Comparison of ENCODE assay signal across 27 cellular contexts in genomic region chr4:81806485-81806884, GRCh38.
"Had no signal": no experiment of that assay in that cellular context is flagged by ENCODE, and none has a peak within 500 bp of the region (broad histone marks: within the 10 kb centered on the region; RNA-seq: fewer than 3 reads in every experiment).

No MANE protein-coding gene starts in this region.

- H3K27ac ChIP-seq: esophagus squamous epithelium, left ventricle myocardium inferior, lower lobe of right lung, prostate gland, right atrium auricular region, suprapubic skin, transverse colon, upper lobe of right lung, uterus had no signal

- H3K4me3 ChIP-seq: esophagus squamous epithelium, left ventricle myocardium inferior, lower lobe of right lung, prostate gland, right atrium auricular region, smooth muscle cell, suprapubic skin, transverse colon, upper lobe of right lung, uterus had no signal

- ATAC-seq: left colon; lower lobe of right lung; naive thymus-derived CD8-positive, alpha-beta T cell; sciatic nerve; stimulated activated naive CD8-positive, alpha-beta T cell treated with anti-CD3 and anti-CD28 coated beads, Interleukin-15, amount 100 ng/mL, for 72 hours; upper lobe of right lung had no signal

- H3K27me3 ChIP-seq: esophagus squamous epithelium, right atrium auricular region, suprapubic skin, transverse colon, upper lobe of right lung, uterus had no signal

- DNase-seq: effector memory CD4-positive, alpha-beta T cell; esophagus squamous epithelium; foreskin melanocyte; hypothalamus; immature natural killer cell; islet precursor cell; kidney glomerular epithelial cell; left colon; left ventricle myocardium inferior; lower lobe of right lung; naive thymus-derived CD8-positive, alpha-beta T cell; nephron progenitor cell; nucleus accumbens; stimulated activated CD4-positive, alpha-beta T cell treated with anti-CD3 and anti-CD28 coated beads, Interleukin-12 subunit alpha, Interleukin-12 subunit beta, amount 100 ng/mL, for 4 hours; stimulated activated CD4-positive, alpha-beta T cell treated with anti-CD3 and anti-CD28 coated beads, Interleukin-1b, Interleukin-23, amount 100 ng/mL, for 48 hours; stimulated activated CD4-positive, alpha-beta T cell treated with anti-CD3 and anti-CD28 coated beads, Interleukin-4, amount 100 ng/mL, for 1 hour; stimulated activated CD8-positive, alpha-beta memory T cell treated with anti-CD3 and anti-CD28 coated beads, Interleukin-4, amount 100 ng/mL, for 48 hours; stimulated activated naive CD4-positive, alpha-beta T cell; stimulated activated naive CD8-positive, alpha-beta T cell treated with anti-CD3 and anti-CD28 coated beads, Interleukin-15, amount 100 ng/mL, for 72 hours; transverse colon; upper lobe of right lung; uterus had no signal
